1 cellular context compared by ENCODE assay signal in the genomic region with DNA sequence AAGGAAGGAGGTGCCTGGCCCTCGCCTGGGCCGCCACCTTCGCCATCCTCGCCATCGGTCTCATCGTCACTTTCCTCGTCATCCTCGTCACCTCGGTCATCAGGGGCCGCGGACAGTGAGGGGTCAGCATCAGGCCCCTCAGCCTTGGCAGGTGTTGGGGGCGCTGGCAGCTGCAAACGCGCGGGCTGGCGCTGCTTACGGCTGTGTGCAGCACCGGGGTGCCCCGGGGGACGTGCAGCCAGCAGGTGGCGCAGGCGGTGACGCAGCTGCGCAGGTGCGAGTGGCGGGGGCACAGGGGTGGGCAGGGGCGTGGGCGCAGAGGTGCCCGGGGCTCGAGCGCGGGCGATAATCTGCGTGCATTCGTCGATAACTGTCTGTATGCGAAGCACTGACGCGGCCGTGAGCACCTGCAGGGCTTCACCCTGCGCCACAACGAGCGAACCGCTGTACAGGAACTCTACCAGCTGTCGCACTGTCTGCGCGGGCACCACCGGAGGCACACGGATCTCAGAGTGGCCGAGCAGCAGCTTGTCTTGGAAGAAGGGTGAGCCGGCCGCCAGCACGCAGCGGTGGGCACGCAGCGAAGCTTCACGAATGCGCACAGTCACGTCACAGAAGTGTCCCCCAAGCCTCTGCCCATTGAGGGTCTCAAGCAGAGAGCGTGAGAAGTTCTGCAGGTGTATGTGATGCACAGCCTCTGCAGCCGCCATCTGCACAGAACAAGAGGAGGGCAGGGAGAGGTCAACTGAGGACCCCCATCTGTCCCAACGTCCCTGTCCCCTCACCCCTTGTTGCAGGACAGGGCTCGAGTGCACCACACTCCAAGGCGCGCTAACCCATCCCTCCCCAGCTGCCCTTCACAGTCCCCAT.
TF ChIP-seq lines count a peak whose summit lies in the region.

No MANE protein-coding gene starts in this region.

TF ChIP-seq in endothelial cell of umbilical vein, 7 proteins besides CTCF, POLR2A, EP300 and RAD21:
- TF ChIP-seq GATA2 (IDR thresholded peaks at IDR 0.05; ENCODE audit: insufficient read depth, insufficient read length, low read depth, low read length) (no peak), EZH2 (IDR thresholded peaks at IDR 0.05; ENCODE audit: borderline replicate concordance, low read depth, low read length, severe bottlenecking) (no peak), POLR2AphosphoS5 (IDR thresholded peaks at IDR 0.05; ENCODE audit: insufficient read depth, low read depth, low read length) (peak; percentile 13), JUN (IDR thresholded peaks at IDR 0.05; ENCODE audit: borderline replicate concordance, insufficient read depth, insufficient read length, low read depth) (no peak), FOS (IDR thresholded peaks at IDR 0.05; ENCODE audit: borderline replicate concordance, insufficient read depth, low read length) (no peak)
TF ChIP-seq in endothelial cell of umbilical vein: peak in this region for 1.
